Comparison of ENCODE assay signal across 16 cellular contexts in the genomic region with DNA sequence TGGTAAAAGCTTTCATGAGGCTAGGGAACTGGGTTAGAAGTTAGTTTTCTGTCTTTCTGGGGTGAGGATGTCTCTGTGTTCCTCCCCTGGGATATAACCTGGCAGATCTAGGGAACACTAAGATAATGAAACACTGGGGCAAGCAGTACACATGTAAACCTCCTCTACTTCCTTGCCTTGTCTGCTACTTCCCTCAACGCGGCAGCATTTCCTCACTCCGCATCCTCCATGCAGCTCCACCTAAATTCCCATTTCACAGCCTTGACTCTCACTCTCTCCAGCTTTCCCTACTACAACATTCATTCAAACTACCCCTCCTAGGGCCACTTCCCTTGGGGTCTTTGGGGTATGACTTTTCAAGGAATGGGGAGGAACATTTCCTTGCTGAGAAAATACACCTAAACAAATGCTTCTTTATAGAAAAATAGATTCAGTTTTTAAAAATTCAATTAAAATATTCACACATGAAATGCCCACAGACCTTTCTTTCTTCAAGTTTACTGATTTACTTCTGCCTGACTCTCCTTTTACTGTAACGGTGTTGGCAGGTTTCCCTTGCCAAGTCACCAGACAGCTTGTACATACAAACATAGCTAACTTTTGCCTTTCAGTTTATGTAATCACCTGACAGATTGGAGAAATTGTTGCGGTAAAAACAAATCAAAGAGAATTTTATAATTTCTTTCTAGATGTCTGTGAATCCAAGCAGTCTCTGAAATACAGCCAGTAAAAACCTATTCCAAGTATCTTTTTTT.
DNase-seq lines count a peak whose midpoint lies in the region; ATAC-seq and TF ChIP-seq lines count a peak whose summit lies in the region.
"Had no signal": no experiment of that assay in that cellular context is flagged by ENCODE, and none has a peak within 500 bp of the region (broad histone marks: within the 10 kb centered on the region; RNA-seq: fewer than 3 reads in every experiment).

No MANE protein-coding gene starts in this region.

- peaks cover 0 to 8% (median 0%) of the 10 kb centered on the region in 12 donors for H3K4me1 ChIP-seq in heart left ventricle
- H3K4me1 ChIP-seq in stomach, result peaks cover 7 to 22% (median 14%) of the 10 kb centered on the region in 4 donors

- no peak overlapping the region for H3K27ac ChIP-seq in heart left ventricle
- H3K27ac ChIP-seq in stomach, result peak overlapping the region in 3 of 5 donors; percentile 2 to 53 (median 25)
- H3K27ac ChIP-seq: upper lobe of left lung had no signal

- H3K4me3 ChIP-seq in heart left ventricle, result no peak overlapping the region
- no peak overlapping the region for H3K4me3 ChIP-seq in choroid plexus epithelial cell (ENCODE audit: low read depth, low read length)
- no peak overlapping the region for H3K4me3 ChIP-seq in stomach
- H3K4me3 ChIP-seq: lung, upper lobe of left lung had no signal

- H3K9me3 ChIP-seq in heart left ventricle (peaks cover 0 to 7% (median 0%) of the 10 kb centered on the region in 12 donors), stomach (no peaks in the 10 kb centered on the region)

- ATAC-seq in Right ventricle myocardium superior (ENCODE audit: poor library complexity) (peak; percentile 46), heart left ventricle (no peak), left colon (peak; percentile 84), HG03460 (IDR thresholded peaks at IDR 0.05; ENCODE audit: unreplicated experiment) (no peak), HG03439 (IDR thresholded peaks at IDR 0.05; ENCODE audit: unreplicated experiment) (no peak)
- ATAC-seq: activated CD4-positive, alpha-beta T cell treated with anti-CD3 and anti-CD28 coated beads for 36 hours had no signal

- H3K27me3 ChIP-seq in heart left ventricle (no peaks in the 10 kb centered on the region), stomach (no peaks in the 10 kb centered on the region)
- H3K27me3 ChIP-seq: upper lobe of left lung had no signal

- DNase-seq in Right ventricle myocardium superior, result no peak
- no peak for DNase-seq in heart left ventricle
- peak; percentile 77 for DNase-seq in choroid plexus epithelial cell (ENCODE audit: low read depth)
- DNase-seq in left colon, result peak; percentile 44 to 58
- peak; percentile 80 for DNase-seq in stomach
- no peak for DNase-seq in cortex of kidney (lab: John Stamatoyannopoulos, UW)
- DNase-seq: activated CD4-positive, alpha-beta T cell treated with anti-CD3 and anti-CD28 coated beads for 36 hours; activated T-cell treated with anti-CD3 and anti-CD28 coated beads, Interleukin-2, amount 50 U/mL, for 1 hour; amniotic stem cell; DMS153; effector memory CD4-positive, alpha-beta T cell; NCI-H1105; upper lobe of left lung had no signal

- WGBS in heart left ventricle, 4 donors, result 53 to 69% (median 63%) methylated on average over 5 of the region's 5 CpGs
- WGBS in stomach, 5 donors, result 29 to 46% (median 36%) methylated on average over 5 of the region's 5 CpGs

- H3K36me3 ChIP-seq in heart left ventricle (no peaks in the 10 kb centered on the region), stomach (no peaks in the 10 kb centered on the region)
- H3K36me3 ChIP-seq: upper lobe of left lung had no signal

- TF ChIP-seq CTCF in heart left ventricle (IDR thresholded peaks at IDR 0.05), result no peak
- no peak for TF ChIP-seq CTCF in choroid plexus epithelial cell (conservative IDR thresholded peaks at IDR 0.05; ENCODE audit: low read depth, low read length)
- TF ChIP-seq CTCF in stomach (IDR thresholded peaks at IDR 0.05), result no peak

- no peak for TF ChIP-seq EP300 in stomach (IDR thresholded peaks at IDR 0.05)

- no peak for TF ChIP-seq POLR2A in heart left ventricle (IDR thresholded peaks at IDR 0.05)
- no peak for TF ChIP-seq POLR2A in stomach (IDR thresholded peaks at IDR 0.05)

- intact Hi-C loops in Right ventricle myocardium superior (cut with DNase I), result no loop called here
- intact Hi-C loops in heart left ventricle (cut with DNase I), result no loop called here
- intact Hi-C loops in left colon (cut with DNase I, micrococcal nuclease), result no loop called here
- intact Hi-C loops in stomach (cut with DNase I; ENCODE audit: low total_unique reads), result no loop called here

Comparison
In these comparisons a context has a peak if more than half of its experiments do, and no peak if none do; other contexts are left out.
1. ATAC-seq: peak in Right ventricle myocardium superior (single experiment) and left colon (single experiment); none in heart left ventricle (0 of 4), HG03460 (single experiment) and HG03439 (single experiment).
2. DNase-seq: peak in choroid plexus epithelial cell (single experiment), left colon (2 of 2) and stomach (single experiment); none in Right ventricle myocardium superior (single experiment), heart left ventricle (0 of 5) and cortex of kidney (single experiment).
3. H3K27ac ChIP-seq: peak in stomach (3 of 5); none in heart left ventricle (0 of 12).